In the genomic region with DNA sequence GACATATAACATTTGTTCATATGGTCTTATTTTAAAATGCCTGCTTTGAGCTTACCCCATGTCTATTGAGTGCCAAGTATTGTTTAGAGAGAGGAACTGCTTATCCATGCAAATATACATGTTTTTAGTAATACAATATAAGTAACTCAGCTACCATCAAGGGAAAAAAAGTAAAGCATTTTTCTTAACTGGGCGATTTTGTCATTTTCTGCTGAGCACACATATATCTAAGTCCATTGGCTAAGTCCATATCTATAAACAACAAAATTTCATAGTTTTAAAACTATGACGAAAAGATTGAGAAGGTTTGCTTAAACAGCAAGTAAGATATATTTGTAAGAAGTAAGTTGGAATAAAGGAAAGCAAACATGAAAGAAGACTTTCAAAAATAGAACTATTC, we compare ENCODE assay signal across 36 cellular contexts.
"Had no signal": no experiment of that assay in that cellular context is flagged by ENCODE, and none has a peak within 500 bp of the region (broad histone marks: within the 10 kb centered on the region; RNA-seq: fewer than 3 reads in every experiment).

No MANE protein-coding gene starts in this region.

- H3K36me3 Mint-ChIP-seq: activated CD4-positive, alpha-beta memory T cell treated with anti-CD3 and anti-CD28 coated beads for 36 hours; activated naive CD4-positive, alpha-beta T cell treated with anti-CD3 and anti-CD28 coated beads, Interleukin-2, amount 50 U/mL, for 72 hours; activated naive CD8-positive, alpha-beta T cell treated with anti-CD3 and anti-CD28 coated beads for 36 hours had no signal

- FAIRE-seq: astrocyte, TTC549 had no signal

- H3K9me3 ChIP-seq: adrenal gland, body of pancreas, breast epithelium had no signal

- H3K4me1 ChIP-seq: adrenal gland, body of pancreas, breast epithelium had no signal

- ATAC-seq: activated CD8-positive, alpha-beta T cell treated with anti-CD3 and anti-CD28 coated beads for 36 hours; activated naive CD4-positive, alpha-beta T cell treated with anti-CD3 and anti-CD28 coated beads, Interleukin-2, amount 50 U/mL, for 72 hours; activated T-cell treated with anti-CD3 and anti-CD28 coated beads, Interleukin-2, amount 50 U/mL, for 4 hours; activated T-cell treated with anti-CD3 and anti-CD28 coated beads, Interleukin-2, amount 50 U/mL, for 72 hours; activated T-helper 17 cell treated with anti-CD3 and anti-CD28 coated beads, Interleukin-2, amount 50 U/mL, for 72 hours; body of pancreas had no signal

- H3K27me3 ChIP-seq: adrenal gland, body of pancreas, brain microvascular endothelial cell, breast epithelium had no signal

- H3K4me3 ChIP-seq: adrenal gland, body of pancreas, breast epithelium had no signal

- H3K27ac ChIP-seq: adrenal gland, body of pancreas, brain microvascular endothelial cell, breast epithelium, VCaP had no signal

- H3K4me1 Mint-ChIP-seq: activated B cell treated with CpG ODN at 0.5 μM for 24 hours; activated CD4-positive, alpha-beta T cell treated with anti-CD3 and anti-CD28 coated beads, Interleukin-2, amount 10 ng/mL, durations not matched to agents 24 days and 14 days; activated naive CD8-positive, alpha-beta T cell treated with anti-CD3 and anti-CD28 coated beads for 36 hours; activated T-helper 17 cell treated with anti-CD3 and anti-CD28 coated beads, Interleukin-2, amount 50 U/mL, for 72 hours had no signal

- H3K36me3 ChIP-seq: brain microvascular endothelial cell, breast epithelium had no signal

- H3K4me3 Mint-ChIP-seq: activated B cell treated with CpG ODN at 0.5 μM for 24 hours; activated CD4-positive, alpha-beta memory T cell treated with anti-CD3 and anti-CD28 coated beads for 36 hours; activated CD4-positive, alpha-beta T cell treated with anti-CD3 and anti-CD28 coated beads, Interleukin-2, amount 10 ng/mL, durations not matched to agents 24 days and 14 days; activated CD8-positive, alpha-beta T cell treated with anti-CD3 and anti-CD28 coated beads for 36 hours; activated naive CD4-positive, alpha-beta T cell treated with anti-CD3 and anti-CD28 coated beads for 36 hours; activated naive CD8-positive, alpha-beta T cell treated with anti-CD3 and anti-CD28 coated beads for 36 hours; activated T-cell treated with anti-CD3 and anti-CD28 coated beads, Interleukin-2, amount 50 U/mL, for 4 hours; activated T-cell treated with anti-CD3 and anti-CD28 coated beads, Interleukin-2, amount 50 U/mL, for 72 hours; activated T-helper 1 cell treated with anti-CD3 and anti-CD28 coated beads, Interleukin-12 subunit alpha, Interleukin-12 subunit beta, Interleukin-2, Interleukin-4 antibody, amounts not matched to agents 30 ng/mL and 10 ng/mL and 1 ng/mL, durations not matched to agents 14 hours and 24 hours and 36 hours; activated T-helper 17 cell treated with anti-CD3 and anti-CD28 coated beads, Interleukin-2, amount 50 U/mL, for 72 hours; T-helper 1 cell treated with Interleukin-12 subunit alpha and Interleukin-12 subunit beta and Interleukin-4 antibody, amounts not matched to agents 30 μg/mL and 1 μg/mL, for 36 hours; T-helper 2 cell treated with Interferon-gamma antibody and Interleukin-4, amounts not matched to agents 5 μg/mL and 100 μg/mL, for 36 hours had no signal

- DNase-seq: activated B cell treated with CpG ODN at 0.5 μM for 24 hours; activated CD4-positive, alpha-beta memory T cell treated with anti-CD3 and anti-CD28 coated beads for 36 hours; activated CD4-positive, alpha-beta T cell treated with anti-CD3 and anti-CD28 coated beads for 4 hours; activated CD4-positive, alpha-beta T cell treated with anti-CD3 and anti-CD28 coated beads, Interleukin-2, amount 10 ng/mL, durations not matched to agents 24 days and 14 days; activated CD4-positive, alpha-beta T cell treated with anti-CD3 and anti-CD28 coated beads, Interleukin-2, amount 50 U/mL, for 1 hour; activated CD4-positive, alpha-beta T cell treated with anti-CD3 and anti-CD28 coated beads, Interleukin-2, amount 50 U/mL, for 4 hours; activated CD4-positive, CD25-positive, alpha-beta regulatory T cell treated with anti-CD3 and anti-CD28 coated beads, Interleukin-2, amount 50 U/mL, for 72 hours; activated CD8-positive, alpha-beta memory T cell treated with anti-CD3 and anti-CD28 coated beads, Interleukin-2, amount 50 U/mL, for 4 hours; activated CD8-positive, alpha-beta T cell treated with anti-CD3 and anti-CD28 coated beads for 36 hours; activated effector memory CD4-positive, alpha-beta T cell treated with anti-CD3 and anti-CD28 coated beads, Interleukin-2, amount 50 U/mL, for 16 hours; activated gamma-delta T cell treated with Interleukin-2 at 50 U/mL for 16 hours; activated naive CD4-positive, alpha-beta T cell; activated naive CD4-positive, alpha-beta T cell treated with anti-CD3 and anti-CD28 coated beads for 36 hours; activated naive CD4-positive, alpha-beta T cell treated with anti-CD3 and anti-CD28 coated beads, Interleukin-2, amount 50 U/mL, for 16 hours; activated naive CD8-positive, alpha-beta T cell treated with anti-CD3 and anti-CD28 coated beads for 36 hours; activated T-cell treated with anti-CD3 and anti-CD28 coated beads for 4 hours; activated T-cell treated with anti-CD3 and anti-CD28 coated beads, Interleukin-2, amount 50 U/mL, for 1 hour; activated T-cell treated with anti-CD3 and anti-CD28 coated beads, Interleukin-2, amount 50 U/mL, for 4 hours; activated T-cell treated with anti-CD3 and anti-CD28 coated beads, Interleukin-2, amount 50 U/mL, for 72 hours; adrenal gland; amniotic stem cell; aorta; body of pancreas; brain microvascular endothelial cell; central memory CD4-positive, alpha-beta T cell; T-helper 2 cell; T-helper 9 cell had no signal

- H3K27me3 Mint-ChIP-seq: activated B cell treated with CpG ODN at 0.5 μM for 24 hours; activated CD4-positive, alpha-beta memory T cell treated with anti-CD3 and anti-CD28 coated beads for 36 hours; activated CD4-positive, alpha-beta T cell treated with anti-CD3 and anti-CD28 coated beads, Interleukin-2, amount 10 ng/mL, durations not matched to agents 24 days and 14 days; activated CD8-positive, alpha-beta T cell treated with anti-CD3 and anti-CD28 coated beads for 36 hours; activated naive CD8-positive, alpha-beta T cell treated with anti-CD3 and anti-CD28 coated beads for 36 hours; activated T-helper 17 cell treated with anti-CD3 and anti-CD28 coated beads, Interleukin-2, amount 50 U/mL, for 72 hours had no signal

- H3K27ac Mint-ChIP-seq: activated B cell treated with CpG ODN at 0.5 μM for 24 hours; activated CD4-positive, alpha-beta memory T cell treated with anti-CD3 and anti-CD28 coated beads for 36 hours; activated CD4-positive, alpha-beta T cell treated with anti-CD3 and anti-CD28 coated beads, Interleukin-2, amount 10 ng/mL, durations not matched to agents 24 days and 14 days; activated CD8-positive, alpha-beta T cell treated with anti-CD3 and anti-CD28 coated beads for 36 hours; activated naive CD4-positive, alpha-beta T cell treated with anti-CD3 and anti-CD28 coated beads for 36 hours; activated naive CD4-positive, alpha-beta T cell treated with anti-CD3 and anti-CD28 coated beads, Interleukin-2, amount 50 U/mL, for 72 hours; activated naive CD8-positive, alpha-beta T cell treated with anti-CD3 and anti-CD28 coated beads for 36 hours; activated T-cell treated with anti-CD3 and anti-CD28 coated beads, Interleukin-2, amount 50 U/mL, for 72 hours; activated T-helper 1 cell treated with anti-CD3 and anti-CD28 coated beads, Interleukin-12 subunit alpha, Interleukin-12 subunit beta, Interleukin-2, Interleukin-4 antibody, amounts not matched to agents 30 ng/mL and 10 ng/mL and 1 ng/mL, durations not matched to agents 14 hours and 24 hours and 36 hours; activated T-helper 17 cell treated with anti-CD3 and anti-CD28 coated beads, Interleukin-2, amount 50 U/mL, for 72 hours; T-helper 1 cell treated with Interleukin-12 subunit alpha and Interleukin-12 subunit beta and Interleukin-4 antibody, amounts not matched to agents 30 μg/mL and 1 μg/mL, for 36 hours; T-helper 2 cell treated with Interferon-gamma antibody and Interleukin-4, amounts not matched to agents 5 μg/mL and 100 μg/mL, for 36 hours had no signal

- H3K9me3 Mint-ChIP-seq: activated B cell treated with CpG ODN at 0.5 μM for 24 hours; activated CD4-positive, alpha-beta memory T cell treated with anti-CD3 and anti-CD28 coated beads for 36 hours; activated CD4-positive, alpha-beta T cell treated with anti-CD3 and anti-CD28 coated beads, Interleukin-2, amount 10 ng/mL, durations not matched to agents 24 days and 14 days; activated CD8-positive, alpha-beta T cell treated with anti-CD3 and anti-CD28 coated beads for 36 hours; activated naive CD4-positive, alpha-beta T cell treated with anti-CD3 and anti-CD28 coated beads for 36 hours; activated naive CD4-positive, alpha-beta T cell treated with anti-CD3 and anti-CD28 coated beads, Interleukin-2, amount 50 U/mL, for 72 hours; activated naive CD8-positive, alpha-beta T cell treated with anti-CD3 and anti-CD28 coated beads for 36 hours; activated T-cell treated with anti-CD3 and anti-CD28 coated beads, Interleukin-2, amount 50 U/mL, for 72 hours; activated T-helper 1 cell treated with anti-CD3 and anti-CD28 coated beads, Interleukin-12 subunit alpha, Interleukin-12 subunit beta, Interleukin-2, Interleukin-4 antibody, amounts not matched to agents 30 ng/mL and 10 ng/mL and 1 ng/mL, durations not matched to agents 14 hours and 24 hours and 36 hours; activated T-helper 17 cell treated with anti-CD3 and anti-CD28 coated beads, Interleukin-2, amount 50 U/mL, for 72 hours; T-helper 1 cell treated with Interleukin-12 subunit alpha and Interleukin-12 subunit beta and Interleukin-4 antibody, amounts not matched to agents 30 μg/mL and 1 μg/mL, for 36 hours; T-helper 2 cell treated with Interferon-gamma antibody and Interleukin-4, amounts not matched to agents 5 μg/mL and 100 μg/mL, for 36 hours had no signal
